24 cellular contexts compared by ENCODE assay signal in the genomic region with DNA sequence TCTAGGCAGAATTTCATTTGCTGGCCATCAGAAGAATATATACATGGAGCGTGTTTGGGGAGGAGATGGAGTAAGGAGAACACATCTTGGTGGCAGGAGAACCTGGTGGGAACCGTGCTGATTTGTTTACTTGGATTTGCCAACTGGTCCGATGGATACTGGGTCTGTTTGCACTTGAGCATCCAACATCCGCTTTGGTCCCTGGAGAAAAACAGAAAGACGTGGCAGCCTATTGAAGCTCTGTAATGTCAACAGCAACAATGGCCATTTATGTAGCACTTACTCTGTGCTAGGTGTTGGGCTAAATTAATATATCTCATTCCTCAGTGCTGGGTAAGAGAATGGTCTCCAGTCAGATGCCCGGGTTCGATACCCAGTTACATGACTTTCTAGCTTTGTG.
A peak's percentile ranks its signal among the peaks of the same experiment; 100 is the strongest.
DNase-seq lines count a peak whose midpoint lies in the region; ATAC-seq, FAIRE-seq and TF ChIP-seq lines count a peak whose summit lies in the region.
"Had no signal": no experiment of that assay in that cellular context is flagged by ENCODE, and none has a peak within 500 bp of the region (broad histone marks: within the 10 kb centered on the region; RNA-seq: fewer than 3 reads in every experiment).

No MANE protein-coding gene starts in this region.

- no peaks in the 10 kb centered on the region for H3K9me1 ChIP-seq in K562 (ENCODE audit: control insufficient read depth, insufficient read depth, low read length)

- H3K27ac ChIP-seq in K562 (ENCODE audit: extremely low read depth, low read depth, low read length) (no peak overlapping the region), mesendoderm (ENCODE audit: low read depth, low read length) (no peak overlapping the region)
- H3K27ac ChIP-seq: GM23248, HL-60, SJSA1 had no signal

- no peak overlapping the region for H2BK5ac ChIP-seq in mesendoderm (ENCODE audit: low read length)

- no peak overlapping the region for H2AFZ ChIP-seq in K562 (ENCODE audit: low read depth, low read length)

- H3K36me3 Mint-ChIP-seq in Calu3 (ENCODE audit: insufficient read depth, unreplicated experiment) = no peaks in the 10 kb centered on the region
- H3K36me3 Mint-ChIP-seq: CD4-positive, alpha-beta memory T cell had no signal

- H3K4me1 ChIP-seq in K562 (replicated peaks in 1 of 2; ENCODE audit: control insufficient read depth in 2 of 2, insufficient read depth in 2 of 2, low read length in 2 of 2) = peaks cover 0 to 29% of the 10 kb centered on the region in 2 experiments; a peak in 4 of 5 replicates
- H3K4me1 ChIP-seq in mesendoderm (ENCODE audit: control insufficient read depth, low read depth, low read length) = peaks cover 14% of the 10 kb centered on the region

- H3K4me2 ChIP-seq in K562 (ENCODE audit: insufficient read depth, low read length) = no peak overlapping the region
- H3K4me2 ChIP-seq in mesendoderm (ENCODE audit: low read length) = no peak overlapping the region

- no peak overlapping the region for H4K8ac ChIP-seq in mesendoderm (ENCODE audit: low read depth, low read length)

- no peaks in the 10 kb centered on the region for H3K9me3 Mint-ChIP-seq in Calu3 (ENCODE audit: low read depth, unreplicated experiment)
- H3K9me3 Mint-ChIP-seq: CD4-positive, alpha-beta memory T cell had no signal

- no peak overlapping the region for H3K56ac ChIP-seq in mesendoderm (ENCODE audit: low read length)

- 39% methylated on average over 7 of the region's 7 CpGs for WGBS in K562 (ENCODE audit: insufficient coverage, low coverage, missing lambda C conversion rate)
- no CpG with 5 or more reads among the region's 7 CpGs for WGBS in mesendoderm (ENCODE audit: extremely low coverage, insufficient coverage, low lambda C conversion rate)

- in situ Hi-C loops in K562 (cut with MboI) = loop anchor here (5.0 kb wide), 2 partner anchors 118 to 367 kb away; no protein-coding TSS in a partner anchor

- intact Hi-C loops in Calu3 (cut with micrococcal nuclease; ENCODE audit: unreplicated experiment) = loop anchor here (5.0 to 10.0 kb wide), 2 partner anchors 610 to 787 kb away; no protein-coding TSS in a partner anchor
- intact Hi-C loops in K562 (cut with micrococcal nuclease) = loop anchor here (5.0 to 10.0 kb wide), 3 partner anchors 77 to 740 kb away; no protein-coding TSS in a partner anchor
- intact Hi-C loops in head of caudate nucleus (cut with DNase I) = loop anchor here (5.0 to 10.0 kb wide), 4 partner anchors 83 to 367 kb away; no protein-coding TSS in a partner anchor

- no peak for TF ChIP-seq POLR2A in K562 (conservative IDR thresholded peaks at IDR 0.05)

- H3K23ac ChIP-seq in mesendoderm (ENCODE audit: low read length) = no peak overlapping the region

- no peaks in the 10 kb centered on the region for H3K79me2 ChIP-seq in K562 (ENCODE audit: control insufficient read depth, insufficient read depth, low read length)
- no peaks in the 10 kb centered on the region for H3K79me2 ChIP-seq in mesendoderm (ENCODE audit: control insufficient read depth, insufficient read depth, low read length)

- TF ChIP-seq CTCF in Calu3 (IDR thresholded peaks at IDR 0.05; ENCODE audit: unreplicated experiment) = no peak
- no peak for TF ChIP-seq CTCF in K562 (IDR thresholded peaks at IDR 0.05 in 2 of 3, conservative IDR thresholded peaks at IDR 0.05 in 1 of 3; ENCODE audit: insufficient read depth in 2 of 3, low read depth in 1 of 3, low read length in 3 of 3)

- H3K4me1 Mint-ChIP-seq in Calu3 (ENCODE audit: low read depth, unreplicated experiment) = peaks cover 63% of the 10 kb centered on the region

- H2AK5ac ChIP-seq in mesendoderm (ENCODE audit: low read length) = no peak overlapping the region

- FAIRE-seq in HTR-8/SVneo (lab: Jason Lieb, UNC) (peak; percentile 4), K562 (lab: Jason Lieb, UNC) (no peak)

- no peaks in the 10 kb centered on the region for H4K20me1 ChIP-seq in K562 (replicated peaks; ENCODE audit: control insufficient read depth, insufficient read depth, low read length)

- H3K79me1 ChIP-seq in mesendoderm (ENCODE audit: low read length) = no peaks in the 10 kb centered on the region

- POLR2A ChIA-PET in K562 (lab: Yijun Ruan, JAX) = interaction anchor here (0.6 to 0.7 kb wide), 2 partner anchors 21 to 28 kb away, joined by 3 to 5 read pairs; no protein-coding TSS in a partner anchor

- no peak overlapping the region for H3K27ac Mint-ChIP-seq in Calu3 (ENCODE audit: unreplicated experiment)

- H3K9me3 ChIP-seq in K562 (replicated peaks; ENCODE audit: control insufficient read depth, insufficient read depth, low read depth, low read length) = no peaks in the 10 kb centered on the region
- H3K9me3 ChIP-seq: SJSA1 had no signal

- BruUV-seq in Calu3 (replicated peaks; lab: Mats Ljungman, UMichigan) (no TSS peak), K562 (replicated peaks; lab: Mats Ljungman, UMichigan) (no TSS peak)

- H3K27me3 Mint-ChIP-seq in Calu3 (ENCODE audit: unreplicated experiment) = no peaks in the 10 kb centered on the region
- H3K27me3 Mint-ChIP-seq: CD4-positive, alpha-beta memory T cell had no signal

- DNase-seq in Calu3 (no peak), HTR-8/SVneo (ENCODE audit: insufficient read length, low spot score) (no peak), K562 (ENCODE audit: extremely low read depth in 1 of 4, low spot score in 3 of 4) (no peak), mesendoderm (no peak), NCI-H69 (lab: John Stamatoyannopoulos, UW) (no peak), head of caudate nucleus (no peak), D341Med (ENCODE audit: low spot score) (no peak)
- DNase-seq: C1 segment of cervical spinal cord; CD4-positive, alpha-beta memory T cell; COR-L47; DMS53; GM23248; H7; Kasumi-1; NCI-H1092 treated with DMSO at 0.1 percent for 48 hours; NCI-H146; NCI-H1930; NCI-H446; NCI-H524 treated with DMSO at 0.1 percent for 48 hours; NK-92 treated with Interleukin-12 subunit alpha and Interleukin-12 subunit beta, amount 100 ng/mL, for 24 hours; PC-3 had no signal

- H3K9ac ChIP-seq in K562 (ENCODE audit: insufficient read depth in 1 of 2, low read depth in 2 of 2, low read length in 2 of 2) (no peak overlapping the region), mesendoderm (ENCODE audit: low read length) (no peak overlapping the region)
- H3K9ac ChIP-seq: GM23248 had no signal

- no peak for TF ChIP-seq RAD21 in K562 (CRISPR knock-in tag; conservative IDR thresholded peaks at IDR 0.05 in 1 of 2, IDR thresholded peaks at IDR 0.05 in 1 of 2)

- peak overlapping the region; percentile 8 for H2BK15ac ChIP-seq in mesendoderm (replicated peaks; ENCODE audit: low read depth)

- ATAC-seq in K562 = no peak
- ATAC-seq: PC-3, Right ventricle myocardium inferior had no signal

- peak overlapping the region; percentile 62 for H3K4me3 Mint-ChIP-seq in Calu3 (ENCODE audit: low read depth, unreplicated experiment)

- H3K18ac ChIP-seq in mesendoderm (ENCODE audit: low read length) = no peak overlapping the region

- H3K4ac ChIP-seq in mesendoderm (ENCODE audit: low read depth, low read length) = no peak overlapping the region

- no peak for TF ChIP-seq EP300 in K562 (IDR thresholded peaks at IDR 0.05; ENCODE audit: low read length)

- H3K27me3 ChIP-seq in K562 (ENCODE audit: control insufficient read depth in 2 of 2, insufficient read depth in 2 of 2, low read length in 2 of 2) (no peaks in the 10 kb centered on the region), mesendoderm (ENCODE audit: insufficient read depth, low read length, poor library complexity) (no peaks in the 10 kb centered on the region)
- H3K27me3 ChIP-seq: SJSA1 had no signal

- H3K36me3 ChIP-seq in K562 (ENCODE audit: control insufficient read depth, insufficient read depth, low read length) = no peaks in the 10 kb centered on the region
- H3K36me3 ChIP-seq in mesendoderm (ENCODE audit: control insufficient read depth, insufficient read depth, low read length) = no peaks in the 10 kb centered on the region
- H3K36me3 ChIP-seq: SJSA1 had no signal

- no peak overlapping the region for H4K5ac ChIP-seq in mesendoderm (ENCODE audit: low read length)

- H3K4me3 ChIP-seq in K562 = no peak overlapping the region
- no peak overlapping the region for H3K4me3 ChIP-seq in mesendoderm (ENCODE audit: low read length)
- H3K4me3 ChIP-seq: GM23248, SJSA1 had no signal

- CTCF ChIA-PET in Calu3 (lab: Charles Lee) (no interaction called here), K562 (lab: Yijun Ruan, JAX; ENCODE audit: low intra/inter-chr PET ratio) (interaction anchor here (2.2 to 2.4 kb wide), 2 partner anchors 366 to 532 kb away, joined by 8 to 26 read pairs; no protein-coding TSS in a partner anchor)

- H2BK120ac ChIP-seq in mesendoderm (ENCODE audit: low read depth, low read length) = no peak overlapping the region

TF ChIP-seq in K562, 482 proteins besides CTCF, POLR2A, EP300 and RAD21 (continues in another document):
- TF ChIP-seq ZNF121 (CRISPR knock-in tag; conservative IDR thresholded peaks at IDR 0.05) = no peak
- TF ChIP-seq NR2F6 (CRISPR knock-in tag; IDR thresholded peaks at IDR 0.05) = no peak
- no peak for TF ChIP-seq L3MBTL2 (IDR thresholded peaks at IDR 0.05)
- TF ChIP-seq NFATC3 (IDR thresholded peaks at IDR 0.05) = no peak
- TF ChIP-seq WHSC1 (IDR thresholded peaks at IDR 0.05; ENCODE audit: low read length) = no peak
- TF ChIP-seq TBL1XR1 (IDR thresholded peaks at IDR 0.05; ENCODE audit: low read length in 2 of 2) = no peak
- TF ChIP-seq, protein P1, sequence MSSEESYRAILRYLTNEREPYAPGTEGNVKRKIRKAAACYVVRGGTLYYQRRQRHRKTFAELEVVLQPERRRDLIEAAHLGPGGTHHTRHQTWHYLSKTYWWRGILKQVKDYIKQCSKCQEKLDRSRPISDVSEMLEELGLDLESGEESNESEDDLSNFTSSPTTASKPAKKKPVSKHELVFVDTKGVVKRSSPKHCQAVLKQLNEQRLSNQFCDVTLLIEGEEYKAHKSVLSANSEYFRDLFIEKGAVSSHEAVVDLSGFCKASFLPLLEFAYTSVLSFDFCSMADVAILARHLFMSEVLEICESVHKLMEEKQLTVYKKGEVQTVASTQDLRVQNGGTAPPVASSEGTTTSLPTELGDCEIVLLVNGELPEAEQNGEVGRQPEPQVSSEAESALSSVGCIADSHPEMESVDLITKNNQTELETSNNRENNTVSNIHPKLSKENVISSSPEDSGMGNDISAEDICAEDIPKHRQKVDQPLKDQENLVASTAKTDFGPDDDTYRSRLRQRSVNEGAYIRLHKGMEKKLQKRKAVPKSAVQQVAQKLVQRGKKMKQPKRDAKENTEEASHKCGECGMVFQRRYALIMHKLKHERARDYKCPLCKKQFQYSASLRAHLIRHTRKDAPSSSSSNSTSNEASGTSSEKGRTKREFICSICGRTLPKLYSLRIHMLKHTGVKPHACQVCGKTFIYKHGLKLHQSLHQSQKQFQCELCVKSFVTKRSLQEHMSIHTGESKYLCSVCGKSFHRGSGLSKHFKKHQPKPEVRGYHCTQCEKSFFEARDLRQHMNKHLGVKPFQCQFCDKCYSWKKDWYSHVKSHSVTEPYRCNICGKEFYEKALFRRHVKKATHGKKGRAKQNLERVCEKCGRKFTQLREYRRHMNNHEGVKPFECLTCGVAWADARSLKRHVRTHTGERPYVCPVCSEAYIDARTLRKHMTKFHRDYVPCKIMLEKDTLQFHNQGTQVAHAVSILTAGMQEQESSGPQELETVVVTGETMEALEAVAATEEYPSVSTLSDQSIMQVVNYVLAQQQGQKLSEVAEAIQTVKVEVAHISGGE (CRISPR knock-in tag; IDR thresholded peaks at IDR 0.05) = peak in 1 of 3 experiments; percentile 83; a peak in 1 of 6 replicates
- no peak for TF ChIP-seq ZNF780A (CRISPR knock-in tag; IDR thresholded peaks at IDR 0.05)
- no peak for TF ChIP-seq HMG20B (CRISPR knock-in tag; IDR thresholded peaks at IDR 0.05)
